In genomic region chr9:120570296-120570695, GRCh38 we compare ENCODE assay signal across 17 cellular contexts. TPM values are rescaled to one million over a fixed set of nuclear protein-coding genes. Genes with fewer than 3 reads are reported as not detected.
DNase-seq lines count a peak whose midpoint lies in the region; ATAC-seq, FAIRE-seq and TF ChIP-seq lines count a peak whose summit lies in the region.
"Had no signal": no experiment of that assay in that cellular context is flagged by ENCODE, and none has a peak within 500 bp of the region (broad histone marks: within the 10 kb centered on the region; RNA-seq: fewer than 3 reads in every experiment).

No MANE protein-coding gene starts in this region.

- no peak for TF ChIP-seq CTCF in HepG2 (CRISPR knock-in tag; IDR thresholded peaks at IDR 0.05)
- no peak for TF ChIP-seq CTCF in GM20000 (IDR thresholded peaks at IDR 0.05; ENCODE audit: extremely low read depth, missing control alignments)

- H2AFZ ChIP-seq in GM23248 = no peak overlapping the region
- H2AFZ ChIP-seq in HepG2 (ENCODE audit: low read length) = no peak overlapping the region

- H3K4me2 ChIP-seq in GM23248 (ENCODE audit: unreplicated experiment) = no peak overlapping the region
- no peak overlapping the region for H3K4me2 ChIP-seq in HepG2 (ENCODE audit: low read depth, low read length)

- H3K9ac ChIP-seq in GM23248 (peak overlapping the region; percentile 64; the same call in 1 of the 2 replicates), HepG2 (ENCODE audit: insufficient read depth, low read depth, low read length) (0 out of 2 replicates have a peak overlapping the region, but pooled peaks have one; percentile 0), stomach smooth muscle (ENCODE audit: low read length in 2 of 2) (no peak overlapping the region)

- WGBS in GM23248 (ENCODE audit: low coverage in 1 of 2, low lambda C conversion rate in 2 of 2, missing lambda C conversion rate in 2 of 2), 2 experiments = 87 to 91% methylated on average over 5 of the region's 5 CpGs
- WGBS in HepG2 (ENCODE audit: low lambda C conversion rate) = 93% methylated on average over 5 of the region's 5 CpGs

- H3K4me1 ChIP-seq in GM23248 (ENCODE audit: insufficient read depth) (peaks cover 24% of the 10 kb centered on the region), HepG2 (ENCODE audit: insufficient read depth, low read length) (peaks cover 72% of the 10 kb centered on the region), stomach smooth muscle (ENCODE audit: control insufficient read depth, insufficient read depth, low read length) (peaks cover 19% of the 10 kb centered on the region)

- in situ Hi-C loops in GM23248 (cut with MboI) (no loop called here), HepG2 (cut with HindIII; ENCODE audit: extremely low pct_ligation_motif_present, low pct_unique_long_range_greater_than_20kb) (no loop called here)

- POLR2A ChIA-PET in HepG2 (lab: Yijun Ruan, JAX) = interaction anchor here (1.6 to 3.0 kb wide), 2 partner anchors 10 to 38 kb away, joined by 6 to 25 read pairs; no protein-coding TSS in a partner anchor

- no TSS peak for BruUV-seq in HepG2 (replicated peaks; lab: Mats Ljungman, UMichigan)

- H3K9me3 ChIP-seq in GM23248 (ENCODE audit: low read depth) (no peaks in the 10 kb centered on the region), HepG2 (ENCODE audit: low read length) (no peaks in the 10 kb centered on the region), stomach smooth muscle (ENCODE audit: control insufficient read depth in 2 of 2, low read length in 2 of 2) (no peaks in the 10 kb centered on the region)

- no peak for TF ChIP-seq EP300 in HepG2 (IDR thresholded peaks at IDR 0.05; ENCODE audit: low read depth in 2 of 2, low read length in 2 of 2)
- TF ChIP-seq EP300 in HepG2 (CRISPR knock-in tag; IDR thresholded peaks at IDR 0.05; ENCODE audit: borderline replicate concordance) = no peak

- CTCF ChIA-PET in HepG2 (lab: Yijun Ruan, JAX; ENCODE audit: low intra/inter-chr PET ratio, low total read pairs) = no interaction called here

- intact Hi-C loops in HepG2 (cut with micrococcal nuclease; ENCODE audit: unreplicated experiment) = loop anchor here (5.0 kb wide), 2 partner anchors 33 to 42 kb away; no protein-coding TSS in a partner anchor

- no peaks in the 10 kb centered on the region for H4K20me1 ChIP-seq in GM23248 (ENCODE audit: insufficient read depth)
- H4K20me1 ChIP-seq in HepG2 (ENCODE audit: insufficient read depth, low read length) = no peaks in the 10 kb centered on the region

- FAIRE-seq in HepG2 (lab: Jason Lieb, UNC) = no peak
- FAIRE-seq: GM19239 had no signal

- DNase-seq in GM23248 = no peak
- DNase-seq in HepG2 (ENCODE audit: low spot score) = no peak
- DNase-seq in GM20000 (ENCODE audit: low spot score) = no peak
- DNase-seq in epidermal melanocyte (ENCODE audit: insufficient read length, low spot score) = no peak
- DNase-seq in activated naive CD4-positive, alpha-beta T cell treated with anti-CD3 and anti-CD28 coated beads, Interleukin-2, amount 50 U/mL, for 16 hours = no peak
- DNase-seq: ACHN; Calu3; CD4-positive, alpha-beta memory T cell; HCEC 1CT; KG1; NCI-H1436; NCI-H2029; NCI-H748 treated with DMSO at 0.1 percent for 48 hours had no signal

- peaks cover 23% of the 10 kb centered on the region for H3F3A ChIP-seq in GM23248 (ENCODE audit: insufficient read depth)

- H3K79me2 ChIP-seq in GM23248 (ENCODE audit: insufficient read depth) (peaks cover 43% of the 10 kb centered on the region), HepG2 (ENCODE audit: insufficient read depth, low read length) (peaks cover 73% of the 10 kb centered on the region)

- peaks cover 25% of the 10 kb centered on the region; the same call in 1 of the 2 replicates for H3K36me3 ChIP-seq in GM23248 (ENCODE audit: low read depth)
- H3K36me3 ChIP-seq in HepG2 (replicated peaks in 1 of 2; ENCODE audit: control insufficient read depth in 1 of 2, insufficient read depth in 2 of 2, low read length in 2 of 2) = peaks cover 19 to 53% of the 10 kb centered on the region in 2 experiments
- peaks cover 32 to 33% of the 10 kb centered on the region in 2 donors for H3K36me3 ChIP-seq in stomach smooth muscle (ENCODE audit: control insufficient read depth in 2 of 2, insufficient read depth in 2 of 2, low read length in 2 of 2)

- H3K27me3 ChIP-seq in GM23248 (replicated peaks; ENCODE audit: insufficient read depth) = no peaks in the 10 kb centered on the region
- H3K27me3 ChIP-seq in HepG2 (ENCODE audit: control insufficient read depth in 1 of 2, insufficient read depth in 2 of 2, low read length in 2 of 2) = no peaks in the 10 kb centered on the region
- H3K27me3 ChIP-seq in stomach smooth muscle (ENCODE audit: control insufficient read depth in 1 of 2, insufficient read depth in 2 of 2, low read length in 2 of 2) = no peaks in the 10 kb centered on the region

- H3K4me3 ChIP-seq in GM23248 = no peak overlapping the region
- no peak overlapping the region for H3K4me3 ChIP-seq in HepG2 (replicated peaks in 1 of 3; ENCODE audit: insufficient read depth in 1 of 3, low read depth in 2 of 3, low read length in 3 of 3)
- no peak overlapping the region for H3K4me3 ChIP-seq in stomach smooth muscle (ENCODE audit: low read length in 2 of 2)

- TF ChIP-seq RAD21 in HepG2 (CRISPR knock-in tag; IDR thresholded peaks at IDR 0.05) = no peak

- H3K9me2 ChIP-seq in GM23248 (ENCODE audit: insufficient read depth) = no peaks in the 10 kb centered on the region

- H3K27ac ChIP-seq in GM23248 = peak overlapping the region; percentile 82
- peak overlapping the region; percentile 91 for H3K27ac ChIP-seq in angular gyrus (ENCODE audit: low read depth, low read length)
- peak overlapping the region; percentile 98 for H3K27ac ChIP-seq in HepG2 (ENCODE audit: extremely low read length, insufficient read depth, low read length)
- H3K27ac ChIP-seq in stomach smooth muscle (ENCODE audit: low read length) = peak overlapping the region; percentile 56

- ATAC-seq in HepG2 (no peak), GM19328 (IDR thresholded peaks at IDR 0.05; ENCODE audit: unreplicated experiment) (no peak)

- TF ChIP-seq POLR2A in HepG2 (IDR thresholded peaks at IDR 0.05; ENCODE audit: insufficient read depth in 1 of 2, low read depth in 2 of 2, low read length in 2 of 2) = no peak

TF ChIP-seq in HepG2, 621 proteins besides CTCF, POLR2A, EP300 and RAD21:
- TF ChIP-seq NFATC3 (CRISPR knock-in tag; IDR thresholded peaks at IDR 0.05) (no peak), HES4 (CRISPR knock-in tag; IDR thresholded peaks at IDR 0.05; ENCODE audit: borderline replicate concordance) (no peak), KDM5B (CRISPR knock-in tag; IDR thresholded peaks at IDR 0.05; ENCODE audit: borderline replicate concordance) (0 out of 2 replicates have a peak, but pooled peaks have one; percentile 33), ATF4 (CRISPR knock-in tag; IDR thresholded peaks at IDR 0.05) (no peak), WIZ (CRISPR knock-in tag; IDR thresholded peaks at IDR 0.05) (no peak), PREB (CRISPR knock-in tag; IDR thresholded peaks at IDR 0.05) (no peak), ZNF3 (CRISPR knock-in tag; IDR thresholded peaks at IDR 0.05) (no peak)

RNA-seq across cellular contexts. Expression of gene CDK5RAP2, which starts 9.7 kb away (rescaled TPM):
- 75.8 and 77.0 TPM in 2 replicates for total RNA-seq in GM23248 (2014; rRNA removed; shearing (Covaris generic))
- polyA plus RNA-seq in GM23248 (2016; fragmentation: Nextera tagmentation; extraction: Ambion mirVana) (49.2 and 52.6 TPM in 2 replicates), HepG2 (2011; rRNA removed) (29.5 and 31.8 TPM in 2 replicates)
- 42.2 and 65.9 TPM in 2 replicates for total RNA-seq in HepG2 (2016; rRNA removed; fragmentation: Illumina TruSeq; extraction: Trizol)
- total RNA-seq in HepG2 (2016; cell fraction: cytosol; rRNA removed; fragmentation: Illumina TruSeq; extraction: Trizol; ENCODE audit: low read depth) = 40.8 and 45.6 TPM in 2 replicates
- total RNA-seq in HepG2 (2016; cell fraction: insoluble cytoplasmic fraction; rRNA removed; fragmentation: Illumina TruSeq; extraction: Trizol) = 45.8 and 62.7 TPM in 2 replicates
- total RNA-seq in HepG2 (2016; cell fraction: membrane; rRNA removed; fragmentation: Illumina TruSeq; extraction: Trizol) = 28.2 and 29.4 TPM in 2 replicates
- total RNA-seq in HepG2 (2016; cell fraction: nucleus; rRNA removed; fragmentation: Illumina TruSeq; extraction: Trizol) = 78.0 and 81.7 TPM in 2 replicates
- 22.3 TPM in 2 replicates for polyA plus RNA-seq in HepG2 (2011; cell fraction: cytosol; rRNA removed)
- polyA plus RNA-seq in HepG2 (2011; cell fraction: nucleus; rRNA removed) = 79.7 and 82.1 TPM in 2 replicates
- polyA plus RNA-seq in HepG2 (2012) = 31.0 and 35.4 TPM in 2 replicates
- 7.7 and 8.0 TPM in 2 replicates for polyA plus RNA-seq in HepG2 (2016; cell fraction: cytosol; fragmentation: Illumina TruSeq; extraction: Trizol; ENCODE audit: low read depth)
- polyA plus RNA-seq in HepG2 (2016; cell fraction: insoluble cytoplasmic fraction; fragmentation: Illumina TruSeq; extraction: Trizol; ENCODE audit: low read depth) = 62.0 and 62.2 TPM in 2 replicates
- 11.5 and 12.3 TPM in 2 replicates for polyA plus RNA-seq in HepG2 (2016; cell fraction: membrane; fragmentation: Illumina TruSeq; extraction: Trizol; ENCODE audit: low read depth)
- 105 and 120 TPM in 2 replicates for polyA plus RNA-seq in HepG2 (2016; cell fraction: nucleus; fragmentation: Illumina TruSeq; extraction: Trizol; ENCODE audit: insufficient read depth, low read depth)
- 47.2 and 114 TPM in 2 replicates for polyA minus RNA-seq in HepG2 (2011; rRNA and poly(A)+ RNA removed; ENCODE audit: low replicate concordance)
- 17.3 and 18.9 TPM in 2 replicates for polyA minus RNA-seq in HepG2 (2011; cell fraction: cytosol; rRNA and poly(A)+ RNA removed)
- polyA minus RNA-seq in HepG2 (2011; cell fraction: nucleus; rRNA and poly(A)+ RNA removed) = 106 and 114 TPM in 2 replicates

Comparison
In these comparisons a context has a peak if more than half of its experiments do, and no peak if none do; other contexts are left out.
1. H3K9ac ChIP-seq: peak in GM23248 (single experiment) and HepG2 (single experiment); none in stomach smooth muscle (0 of 2).
2. Peak in every context shown above with its lines, with median percentiles within 50 percentile points of each other: H3K27ac ChIP-seq.